1 cellular context compared by ENCODE assay signal in genomic region chr9:20903214-20903613, GRCh38.
TF ChIP-seq lines count a peak whose summit lies in the region.

No MANE protein-coding gene starts in this region.

TF ChIP-seq in endothelial cell of umbilical vein, 7 proteins besides CTCF, POLR2A, EP300 and RAD21:
- TF ChIP-seq MAX (IDR thresholded peaks at IDR 0.05; ENCODE audit: insufficient read depth, insufficient read length), result no peak
- no peak for TF ChIP-seq POLR2AphosphoS5 (IDR thresholded peaks at IDR 0.05; ENCODE audit: insufficient read depth, low read depth, low read length)
- TF ChIP-seq GATA2 (IDR thresholded peaks at IDR 0.05; ENCODE audit: insufficient read depth, insufficient read length, low read depth, low read length), result no peak
- TF ChIP-seq JUN (IDR thresholded peaks at IDR 0.05; ENCODE audit: borderline replicate concordance, insufficient read depth, insufficient read length, low read depth), result no peak
- no peak for TF ChIP-seq FOS (IDR thresholded peaks at IDR 0.05; ENCODE audit: borderline replicate concordance, insufficient read depth, low read length)
- no peak for TF ChIP-seq EZH2 (IDR thresholded peaks at IDR 0.05; ENCODE audit: borderline replicate concordance, low read depth, low read length, severe bottlenecking)
- TF ChIP-seq MYC (IDR thresholded peaks at IDR 0.05; ENCODE audit: low read depth, low read length), result no peak
